ENCODE assay signal across 22 cellular contexts in genomic region chr17:74645010-74645409, GRCh38. TPM values are rescaled to one million over a fixed set of nuclear protein-coding genes. Genes with fewer than 3 reads are reported as not detected.
"Had no signal": no experiment of that assay in that cellular context is flagged by ENCODE, and none has a peak within 500 bp of the region (broad histone marks: within the 10 kb centered on the region; RNA-seq: fewer than 3 reads in every experiment).

No MANE protein-coding gene starts in this region.

- H3K9ac ChIP-seq: parathyroid adenoma had no signal

- H3K9me3 ChIP-seq: esophagus squamous epithelium, left ventricle myocardium inferior, lower lobe of right lung, prostate gland, right lobe of liver had no signal

- H3K27ac Mint-ChIP-seq: effector memory CD8-positive, alpha-beta T cell; memory B cell; naive thymus-derived CD4-positive, alpha-beta T cell; nephron progenitor cell; type B pancreatic cell had no signal

- H3K27ac ChIP-seq: esophagus squamous epithelium, hepatocyte, left ventricle myocardium inferior, lower lobe of right lung, parathyroid adenoma, prostate gland, right lobe of liver, skin epidermis had no signal

- H3K36me3 Mint-ChIP-seq: memory B cell; naive thymus-derived CD4-positive, alpha-beta T cell; type B pancreatic cell had no signal

- H3K4me1 ChIP-seq: left ventricle myocardium inferior, parathyroid adenoma, prostate gland, right lobe of liver had no signal

- H3K27me3 ChIP-seq: right lobe of liver had no signal

- H3K4me2 ChIP-seq: hepatocyte had no signal

- ATAC-seq: effector memory CD8-positive, alpha-beta T cell; left cardiac atrium; lower lobe of right lung; naive thymus-derived CD4-positive, alpha-beta T cell; right lobe of liver had no signal

- H3K4me3 Mint-ChIP-seq: effector memory CD8-positive, alpha-beta T cell; memory B cell; naive thymus-derived CD4-positive, alpha-beta T cell; nephron progenitor cell; type B pancreatic cell had no signal

- H3K4me3 ChIP-seq: esophagus squamous epithelium, hepatocyte, left ventricle myocardium inferior, lower lobe of right lung, prostate gland, right lobe of liver, skin epidermis had no signal

- DNase-seq: effector memory CD8-positive, alpha-beta T cell; esophagus squamous epithelium; foreskin melanocyte; head of caudate nucleus; kidney; left cardiac atrium; left ventricle myocardium inferior; lower lobe of right lung; midbrain; naive thymus-derived CD4-positive, alpha-beta T cell; nephron progenitor cell; retina; right lobe of liver; stimulated activated CD4-positive, alpha-beta T cell treated with anti-CD3 and anti-CD28 coated beads, Interleukin-2, amount 100 ng/mL, for 24 hours; stimulated activated naive CD4-positive, alpha-beta T cell treated with Interleukin-2 at 50 U/mL for 16 hours had no signal

- H3K9me3 Mint-ChIP-seq: effector memory CD8-positive, alpha-beta T cell; memory B cell; naive thymus-derived CD4-positive, alpha-beta T cell; type B pancreatic cell had no signal

- H3K36me3 ChIP-seq: esophagus squamous epithelium, left ventricle myocardium inferior, lower lobe of right lung, prostate gland, right lobe of liver had no signal

RNA-seq across cellular contexts. Expression of gene CD300E, which starts 21.5 kb away (rescaled TPM):
- total RNA-seq: epithelial cell of proximal tubule had no signal
- polyA plus RNA-seq: naive thymus-derived CD4-positive, alpha-beta T cell had no signal

RNA-seq across cellular contexts. Expression of gene CD300LD, which starts 52.9 kb away (rescaled TPM):
- total RNA-seq: epithelial cell of proximal tubule, esophagus squamous epithelium, hepatocyte, kidney, left cardiac atrium, left ventricle myocardium inferior, lower lobe of right lung, prostate gland, right lobe of liver had no signal
- polyA plus RNA-seq: hepatocyte; naive thymus-derived CD4-positive, alpha-beta T cell had no signal
